7 cellular contexts compared by ENCODE assay signal in the genomic region with DNA sequence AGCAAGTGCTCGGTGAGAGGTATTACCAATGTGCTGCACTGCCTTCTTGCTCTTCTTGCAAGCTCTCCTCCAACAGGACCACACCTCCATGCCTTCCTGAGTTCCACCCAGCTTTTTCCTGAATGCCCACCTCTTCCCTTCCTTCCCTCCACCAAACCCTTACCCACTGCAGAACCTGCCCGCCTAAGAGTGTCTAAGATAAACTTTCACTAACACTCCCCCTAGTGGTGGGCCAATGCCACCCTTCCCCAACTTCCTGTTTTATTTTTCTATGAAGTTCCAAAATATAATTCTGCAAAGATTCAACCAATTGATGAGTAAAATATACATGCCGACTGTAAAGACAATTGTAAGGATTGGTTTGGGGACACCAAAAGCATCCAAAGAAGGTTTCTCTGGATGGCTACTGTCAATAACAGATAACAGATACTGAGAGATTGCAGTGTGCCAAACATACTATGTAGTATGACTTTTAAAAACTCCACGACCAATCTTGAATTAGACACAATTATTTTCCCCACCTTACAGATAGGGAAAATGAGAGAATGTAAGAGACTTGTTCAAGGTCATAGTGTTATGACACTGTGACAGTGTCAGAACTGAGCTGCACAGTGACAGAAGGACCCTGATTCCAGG. TPM values are rescaled to one million over a fixed set of nuclear protein-coding genes. Genes with fewer than 3 reads are reported as not detected.
A peak's percentile ranks its signal among the peaks of the same experiment; 100 is the strongest.
DNase-seq lines count a peak whose midpoint lies in the region; ATAC-seq and TF ChIP-seq lines count a peak whose summit lies in the region.

No MANE protein-coding gene starts in this region.

- ATAC-seq in HG02884 (IDR thresholded peaks at IDR 0.05; ENCODE audit: unreplicated experiment), result peak; percentile 78

- no peaks in the 10 kb centered on the region for H3K36me3 Mint-ChIP-seq in osteocyte (ENCODE audit: unreplicated experiment)

- no peak overlapping the region for H3K27ac Mint-ChIP-seq in osteocyte (ENCODE audit: unreplicated experiment)

- H3K4me3 Mint-ChIP-seq in osteocyte (ENCODE audit: unreplicated experiment), result no peak overlapping the region

- DNase-seq in NOMO-1 treated with dmso at 0.1 percent for 144 hours (lab: John Stamatoyannopoulos, UW; ENCODE audit: unreplicated experiment) (peak; percentile 40), fibroblast of gingiva (ENCODE audit: low read depth) (peak; percentile 28), osteocyte (ENCODE audit: extremely low spot score, unreplicated experiment) (no peak), cortex of kidney (lab: John Stamatoyannopoulos, UW) (no peak)
- peak; percentile 45 for DNase-seq in activated CD8-positive, alpha-beta memory T cell treated with anti-CD3 and anti-CD28 coated beads, Interleukin-2, amount 50 U/mL, for 4 hours

- H3K9me3 Mint-ChIP-seq in osteocyte (ENCODE audit: unreplicated experiment), result no peaks in the 10 kb centered on the region

- TF ChIP-seq CTCF in GM12872 (IDR thresholded peaks at IDR 0.05; ENCODE audit: insufficient read depth, low read depth, low read length) (peak; percentile 86), osteocyte (IDR thresholded peaks at IDR 0.05) (peak; percentile 80)

- H3K4me1 Mint-ChIP-seq in osteocyte (ENCODE audit: unreplicated experiment), result no peaks in the 10 kb centered on the region

- peaks cover 4% of the 10 kb centered on the region for H3K27me3 Mint-ChIP-seq in osteocyte (ENCODE audit: unreplicated experiment)

RNA-seq across cellular contexts. Expression of a gene that starts 38.6 kb away (rescaled TPM):
- 23.0 and 25.3 TPM in 2 replicates for total RNA-seq in osteocyte

Comparison
In these comparisons a context has a peak if more than half of its experiments do, and no peak if none do; other contexts are left out.
1. DNase-seq: peak in NOMO-1 treated with dmso at 0.1 percent for 144 hours (single experiment), activated CD8-positive, alpha-beta memory T cell treated with anti-CD3 and anti-CD28 coated beads, Interleukin-2, amount 50 U/mL, for 4 hours (single experiment) and fibroblast of gingiva (single experiment); none in osteocyte (single experiment) and cortex of kidney (single experiment).